1 cellular context compared by ENCODE assay signal in the genomic region with DNA sequence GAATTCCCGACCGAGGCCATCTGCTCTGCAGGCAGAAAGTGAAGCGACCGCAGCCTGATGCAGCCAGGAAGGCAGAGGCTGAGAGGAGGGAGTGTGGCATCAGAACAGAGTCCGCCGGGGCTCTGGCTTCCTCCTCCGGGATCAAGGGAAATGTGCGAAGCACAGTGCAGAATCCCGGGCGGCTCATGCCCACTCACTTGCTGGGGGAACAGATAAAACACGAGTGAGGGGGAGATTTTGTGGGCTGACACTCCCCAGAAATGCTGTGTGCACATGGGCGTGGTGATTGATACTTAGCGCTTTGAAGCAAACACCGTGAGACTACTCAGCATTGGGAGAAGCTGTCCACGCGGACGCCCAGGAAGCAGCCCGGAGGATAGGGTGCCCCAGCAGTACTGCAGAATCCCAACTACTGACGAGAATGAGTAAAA.
TF ChIP-seq lines count a peak whose summit lies in the region.

No MANE protein-coding gene starts in this region.

TF ChIP-seq in IMR-90, 13 proteins besides CTCF, POLR2A, EP300 and RAD21:
- TF ChIP-seq MXI1 (IDR thresholded peaks at IDR 0.05; ENCODE audit: borderline replicate concordance, low read depth, low read length): no peak
- no peak for TF ChIP-seq MAFK (IDR thresholded peaks at IDR 0.05; ENCODE audit: low read depth, low read length)
- no peak for TF ChIP-seq SMC3 (IDR thresholded peaks at IDR 0.05; ENCODE audit: low read depth, low read length)
- TF ChIP-seq MAZ (IDR thresholded peaks at IDR 0.05; ENCODE audit: borderline replicate concordance, low read depth, low read length): no peak
- no peak for TF ChIP-seq ELK1 (IDR thresholded peaks at IDR 0.05; ENCODE audit: borderline replicate concordance, low read depth, low read length)
TF ChIP-seq in IMR-90: peak in this region for 0.
